Comparison of ENCODE assay signal across 35 cellular contexts in genomic region chr4:103292373-103292772, GRCh38.
"Had no signal": no experiment of that assay in that cellular context is flagged by ENCODE, and none has a peak within 500 bp of the region (broad histone marks: within the 10 kb centered on the region; RNA-seq: fewer than 3 reads in every experiment).

No MANE protein-coding gene starts in this region.

- H3K36me3 ChIP-seq: MG63 had no signal

- H3K4me3 ChIP-seq: MG63 had no signal

- H3K27me3 ChIP-seq: MG63 had no signal

- H3K9me3 ChIP-seq: MG63 had no signal

- DNase-seq: Karpas-422, Kasumi-1, MG63, MM.1S, MV-4-11, NCI-H1048, NCI-H1092, NCI-H1092 treated with DMSO at 0.1 percent for 48 hours, NCI-H1105, NCI-H1105 treated with DMSO at 0.1 percent for 48 hours, NCI-H1417, NCI-H1417 treated with DMSO at 0.1 percent for 48 hours, NCI-H1436, NCI-H1436 treated with DMSO at 0.1 percent for 48 hours, NCI-H146, NCI-H1694, NCI-H1694 treated with DMSO at 0.1 percent for 48 hours, NCI-H187, NCI-H187 treated with DMSO at 0.1 percent for 48 hours, NCI-H1930, NCI-H2029, NCI-H2029 treated with DMSO at 0.1 percent for 48 hours, NCI-H2081, NCI-H2081 treated with DMSO at 0.1 percent for 48 hours, NCI-H2107, NCI-H2171, NCI-H2171 treated with DMSO at 0.1 percent for 48 hours, NCI-H2227 treated with DMSO at 0.1 percent for 48 hours, NCI-H345, NCI-H446, NCI-H446 treated with DMSO at 0.1 percent for 48 hours, NCI-H510A, NCI-H510A treated with DMSO at 0.1 percent for 48 hours, NCI-H524, NCI-H524 treated with DMSO at 0.1 percent for 48 hours had no signal
